In the genomic region with DNA sequence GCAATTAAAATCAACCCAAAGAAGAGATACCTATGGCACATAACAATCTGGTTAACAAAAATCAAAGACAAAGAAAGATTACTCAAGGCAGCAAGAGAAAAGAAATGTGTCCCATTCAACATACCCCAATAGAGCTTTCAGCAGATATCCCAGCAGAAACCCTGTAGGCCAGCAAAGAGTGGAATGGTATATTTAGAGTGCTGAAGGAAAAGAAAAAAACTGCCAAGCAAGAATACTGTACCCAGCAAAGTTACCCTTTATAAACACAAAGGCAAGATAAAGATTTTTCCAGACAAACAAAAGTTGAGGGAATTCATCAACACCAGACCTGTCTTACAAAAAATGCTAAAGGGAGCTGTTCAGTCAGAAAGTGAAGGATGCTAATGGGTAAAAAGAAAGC, we compare ENCODE assay signal across 28 cellular contexts.
"Had no signal": no experiment of that assay in that cellular context is flagged by ENCODE, and none has a peak within 500 bp of the region (broad histone marks: within the 10 kb centered on the region; RNA-seq: fewer than 3 reads in every experiment).

No MANE protein-coding gene starts in this region.

- H3K27ac ChIP-seq: neural progenitor cell, ovary, parathyroid adenoma, psoas muscle, skin epidermis, spleen, suprapubic skin, testis, tibial artery, transverse colon, upper lobe of right lung, uterus had no signal

- H3K9me3 ChIP-seq: ovary, psoas muscle, suprapubic skin, testis, tibial artery, upper lobe of right lung, uterus had no signal

- H3K36me3 ChIP-seq: ovary, spleen, suprapubic skin, tibial artery, transverse colon, upper lobe of right lung, uterus had no signal

- H3K4me1 ChIP-seq: neural progenitor cell, parathyroid adenoma, psoas muscle, suprapubic skin, testis, tibial artery, upper lobe of right lung, uterus had no signal

- H3K4me3 ChIP-seq: neural progenitor cell, ovary, psoas muscle, skin epidermis, smooth muscle cell, spleen, suprapubic skin, testis, tibial artery, transverse colon, upper lobe of right lung, uterus had no signal

- H3K27me3 ChIP-seq: neural progenitor cell, ovary, spleen, suprapubic skin, testis, tibial artery, transverse colon, upper lobe of right lung, uterus had no signal

- H3K79me2 ChIP-seq: parathyroid adenoma had no signal

- H3K9ac ChIP-seq: neural progenitor cell, parathyroid adenoma had no signal

- H2AFZ ChIP-seq: neural progenitor cell, parathyroid adenoma had no signal

- ATAC-seq: natural killer cell; psoas muscle; right cardiac atrium; sciatic nerve; stimulated activated memory B cell treated with anti-CD40 and anti-IgM and Interleukin-4, amounts not matched to agents 10 μg/mL and 1 μg/mL and 100 μg/mL, for 72 hours; stimulated activated naive CD8-positive, alpha-beta T cell treated with anti-CD3 and anti-CD28 coated beads, Interleukin-15, amount 100 ng/mL, for 72 hours; stimulated activated naive CD8-positive, alpha-beta T cell treated with anti-CD3 and anti-CD28 coated beads, Interleukin-15, Interleukin-2, amounts not matched to agents 100 U/mL and 50 U/mL, for 24 hours; upper lobe of right lung had no signal

- DNase-seq: natural killer cell; occipital lobe; ovary; posterior cingulate gyrus; psoas muscle; right cardiac atrium; spleen; stimulated activated CD4-positive, alpha-beta T cell treated with anti-CD3 and anti-CD28 coated beads, Interleukin-12 subunit alpha, Interleukin-12 subunit beta, amount 100 ng/mL, for 4 hours; stimulated activated CD4-positive, alpha-beta T cell treated with anti-CD3 and anti-CD28 coated beads, Interleukin-1b, Interleukin-23, amount 100 ng/mL, for 48 hours; stimulated activated CD4-positive, alpha-beta T cell treated with anti-CD3 and anti-CD28 coated beads, Interleukin-4, amount 100 ng/mL, for 1 hour; stimulated activated CD4-positive, alpha-beta T cell treated with anti-CD3 and anti-CD28 coated beads, Interleukin-4, amount 100 ng/mL, for 4 hours; stimulated activated CD8-positive, alpha-beta memory T cell treated with anti-CD3 and anti-CD28 coated beads, Interleukin-4, amount 100 ng/mL, for 48 hours; stimulated activated naive CD4-positive, alpha-beta T cell; stimulated activated naive CD8-positive, alpha-beta T cell treated with anti-CD3 and anti-CD28 coated beads, Interleukin-15, amount 100 ng/mL, for 72 hours; stimulated activated naive CD8-positive, alpha-beta T cell treated with anti-CD3 and anti-CD28 coated beads, Interleukin-15, Interleukin-2, amounts not matched to agents 100 U/mL and 50 U/mL, for 24 hours; substantia nigra; testis; tibial artery; transverse colon; upper lobe of right lung; uterus had no signal

- H3K4me2 ChIP-seq: neural progenitor cell, smooth muscle cell had no signal
